In the genomic region with DNA sequence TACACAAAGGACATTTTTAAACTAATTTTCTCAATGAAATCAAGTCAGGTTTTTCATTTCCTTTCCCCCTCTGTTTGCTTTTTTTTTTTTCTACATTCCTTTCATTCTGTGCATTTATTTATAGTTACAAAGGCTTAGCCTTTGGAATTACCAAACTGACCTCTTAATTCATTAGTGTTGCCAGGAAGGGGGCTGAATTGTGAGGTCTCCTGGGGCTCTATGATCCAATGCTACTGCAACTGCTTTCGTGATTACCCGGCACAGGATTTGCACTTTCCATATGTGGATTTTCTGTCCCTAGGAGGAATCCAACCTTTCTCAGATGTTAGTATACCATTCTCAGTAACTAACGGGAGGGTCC, we compare ENCODE assay signal across 11 cellular contexts. TPM values are rescaled to one million over a fixed set of nuclear protein-coding genes. Genes with fewer than 3 reads are reported as not detected.
DNase-seq lines count a peak whose midpoint lies in the region; ATAC-seq, FAIRE-seq and TF ChIP-seq lines count a peak whose summit lies in the region.
"Had no signal": no experiment of that assay in that cellular context is flagged by ENCODE, and none has a peak within 500 bp of the region (broad histone marks: within the 10 kb centered on the region; RNA-seq: fewer than 3 reads in every experiment).

No MANE protein-coding gene starts in this region.

- peaks cover 23% of the 10 kb centered on the region for H3K36me3 Mint-ChIP-seq in astrocyte (ENCODE audit: low read depth, unreplicated experiment)
- H3K36me3 Mint-ChIP-seq in memory B cell, result peaks cover 37% of the 10 kb centered on the region
- H3K36me3 Mint-ChIP-seq in CD14-positive monocyte, result peaks cover 59 to 62% of the 10 kb centered on the region in 2 donors

- H3K9me3 ChIP-seq in left ventricle myocardium inferior (replicated peaks) (no peaks in the 10 kb centered on the region), astrocyte (ENCODE audit: insufficient read depth, low read depth, low read length) (no peaks in the 10 kb centered on the region)

- no peak for FAIRE-seq in astrocyte (lab: Jason Lieb, UNC)
- no peak for FAIRE-seq in urothelium cell line (lab: Jason Lieb, UNC)

- H3K36me3 ChIP-seq in left ventricle myocardium inferior (peaks cover 41% of the 10 kb centered on the region), astrocyte (ENCODE audit: insufficient read depth, low read length) (peaks cover 8% of the 10 kb centered on the region)

- H3K27ac ChIP-seq in left ventricle myocardium inferior (replicated peaks) (peak overlapping the region; percentile 61), astrocyte (ENCODE audit: low read depth, low read length) (peak overlapping the region; percentile 99)

- H3K4me2 ChIP-seq in astrocyte (ENCODE audit: low read length), result peak overlapping the region; percentile 86

- no peaks in the 10 kb centered on the region for H3K27me3 ChIP-seq in left ventricle myocardium inferior (ENCODE audit: low read depth)
- H3K27me3 ChIP-seq in astrocyte (ENCODE audit: insufficient read depth, low read length), result no peaks in the 10 kb centered on the region

- no peak overlapping the region for H2AFZ ChIP-seq in astrocyte (ENCODE audit: low read depth, low read length)

- H3K9me3 Mint-ChIP-seq in astrocyte (ENCODE audit: unreplicated experiment) (peaks cover 2% of the 10 kb centered on the region), memory B cell (no peaks in the 10 kb centered on the region), CD14-positive monocyte (peaks cover 0 to 6% (median 0%) of the 10 kb centered on the region in 7 donors)
- H3K9me3 Mint-ChIP-seq: stimulated activated naive CD8-positive, alpha-beta T cell treated with anti-CD3 and anti-CD28 coated beads, Interleukin-15, Interleukin-2, amounts not matched to agents 100 ng/mL and 50 ng/mL, for 24 hours had no signal

- intact Hi-C loops in left ventricle myocardium inferior (cut with micrococcal nuclease), result no loop called here
- intact Hi-C loops in Right ventricle myocardium inferior (cut with DNase I), result no loop called here
- intact Hi-C loops in CD14-positive monocyte (cut with micrococcal nuclease), result no loop called here

- no peaks in the 10 kb centered on the region for H4K20me1 ChIP-seq in astrocyte (ENCODE audit: insufficient read depth, low read length)

- ATAC-seq in Right ventricle myocardium inferior, result no peak
- ATAC-seq in memory B cell (ENCODE audit: low read depth), result no peak

- H3K27ac Mint-ChIP-seq in astrocyte (ENCODE audit: unreplicated experiment) (peak overlapping the region; percentile 92), memory B cell (peak overlapping the region; percentile 68), CD14-positive monocyte (no peak overlapping the region)
- H3K27ac Mint-ChIP-seq: stimulated activated naive CD8-positive, alpha-beta T cell treated with anti-CD3 and anti-CD28 coated beads, Interleukin-15, Interleukin-2, amounts not matched to agents 100 ng/mL and 50 ng/mL, for 24 hours had no signal

- H3K4me1 Mint-ChIP-seq in astrocyte (ENCODE audit: low read depth, unreplicated experiment), result peaks cover 65% of the 10 kb centered on the region
- peaks cover 8% of the 10 kb centered on the region for H3K4me1 Mint-ChIP-seq in memory B cell
- H3K4me1 Mint-ChIP-seq in CD14-positive monocyte, result peaks cover 8% of the 10 kb centered on the region

- peaks cover 84% of the 10 kb centered on the region for H3K4me1 ChIP-seq in left ventricle myocardium inferior
- peaks cover 64% of the 10 kb centered on the region for H3K4me1 ChIP-seq in astrocyte (ENCODE audit: insufficient read depth, low read length)

- DNase-seq in left ventricle myocardium inferior, result no peak
- DNase-seq in Right ventricle myocardium inferior (ENCODE audit: missing footprints), result no peak
- peak; percentile 92 for DNase-seq in astrocyte (ENCODE audit: low read depth)
- no peak for DNase-seq in memory B cell (ENCODE audit: low spot score in 2 of 2)
- DNase-seq in urothelium cell line (ENCODE audit: low spot score), result peak; percentile 20
- DNase-seq in CD14-positive monocyte (ENCODE audit: low spot score), result no peak
- DNase-seq in SHP77 treated with DMSO at 0.1 percent for 48 hours (lab: John Stamatoyannopoulos, UW), result no peak
- no peak for DNase-seq in NCI-H446 treated with DMSO at 0.1 percent for 48 hours (lab: John Stamatoyannopoulos, UW)
- DNase-seq: NCI-H1105 treated with DMSO at 0.1 percent for 48 hours, retina had no signal

- H3K4me3 ChIP-seq in left ventricle myocardium inferior, result no peak overlapping the region
- peak overlapping the region; percentile 44 for H3K4me3 ChIP-seq in astrocyte (ENCODE audit: insufficient read depth, low read depth, low read length)

- H3K4me3 Mint-ChIP-seq in astrocyte (ENCODE audit: unreplicated experiment) (no peak overlapping the region), memory B cell (no peak overlapping the region), CD14-positive monocyte (peak overlapping the region in 1 of 2 donors; percentile 39)

- H3K27me3 Mint-ChIP-seq in astrocyte (ENCODE audit: low read depth, unreplicated experiment) (no peaks in the 10 kb centered on the region), memory B cell (no peaks in the 10 kb centered on the region), CD14-positive monocyte (ENCODE audit: low read depth in 3 of 3) (peaks cover 0 to 5% (median 3%) of the 10 kb centered on the region in 3 donors)
- H3K27me3 Mint-ChIP-seq: stimulated activated naive CD8-positive, alpha-beta T cell treated with anti-CD3 and anti-CD28 coated beads, Interleukin-15, Interleukin-2, amounts not matched to agents 100 ng/mL and 50 ng/mL, for 24 hours had no signal

- H3K9ac ChIP-seq in astrocyte (ENCODE audit: low read length), result peak overlapping the region; percentile 89

- H3K79me2 ChIP-seq in astrocyte (ENCODE audit: insufficient read depth, low read length), result peaks cover 33% of the 10 kb centered on the region

- TF ChIP-seq CTCF in left ventricle myocardium inferior (IDR thresholded peaks at IDR 0.05; ENCODE audit: borderline replicate concordance), result no peak
- TF ChIP-seq CTCF in astrocyte (IDR thresholded peaks at IDR 0.05; ENCODE audit: insufficient read depth, low read depth, low read length), result no peak
- TF ChIP-seq CTCF in CD14-positive monocyte (IDR thresholded peaks at IDR 0.05), result no peak

RNA-seq across cellular contexts. Expression of a gene that starts 35.3 kb away (rescaled TPM):
- 28.1 TPM for total RNA-seq in left ventricle myocardium inferior
- 29.3 TPM for total RNA-seq in Right ventricle myocardium inferior
- total RNA-seq in astrocyte, result 37.3 and 39.6 TPM in 2 replicates
- 10 to 100 TPM; 18.2 to 33.0 TPM for polyA plus RNA-seq in CD14-positive monocyte

Comparison
In these comparisons a context has a peak if more than half of its experiments do, and no peak if none do; other contexts are left out.
1. DNase-seq: peak in astrocyte (single experiment) and urothelium cell line (single experiment); none in left ventricle myocardium inferior (single experiment), Right ventricle myocardium inferior (single experiment), memory B cell (0 of 2), CD14-positive monocyte (single experiment), SHP77 treated with DMSO at 0.1 percent for 48 hours (single experiment) and NCI-H446 treated with DMSO at 0.1 percent for 48 hours (single experiment).
2. H3K27ac Mint-ChIP-seq: peak in astrocyte (single experiment) and memory B cell (single experiment); none in CD14-positive monocyte (0 of 7).